1 cellular context compared by ENCODE assay signal in genomic region chr1:27508139-27508665, GRCh38.
TF ChIP-seq lines count a peak whose summit lies in the region.

No MANE protein-coding gene starts in this region.

TF ChIP-seq in HepG2, 621 proteins besides CTCF, POLR2A, EP300 and RAD21 (continued from another document):
- TF ChIP-seq GMEB2 (CRISPR knock-in tag; IDR thresholded peaks at IDR 0.05; ENCODE audit: low read depth), result no peak
- 0 out of 2 replicates have a peak, but pooled peaks have one; percentile 25 for TF ChIP-seq MED1 (CRISPR knock-in tag; IDR thresholded peaks at IDR 0.05)
- TF ChIP-seq ZNF337 (CRISPR knock-in tag; IDR thresholded peaks at IDR 0.05; ENCODE audit: borderline replicate concordance, low read depth), result no peak
- peak; percentile 34; the same call in 1 of the 2 replicates for TF ChIP-seq ERF (CRISPR knock-in tag; IDR thresholded peaks at IDR 0.05)
- TF ChIP-seq ZNF609 (CRISPR knock-in tag; IDR thresholded peaks at IDR 0.05; ENCODE audit: borderline replicate concordance), result no peak
- TF ChIP-seq MYC (CRISPR knock-in tag; IDR thresholded peaks at IDR 0.05; ENCODE audit: borderline replicate concordance), result peak; percentile 71; the same call in 1 of the 2 replicates
- TF ChIP-seq SALL1 (CRISPR knock-in tag; IDR thresholded peaks at IDR 0.05), result no peak
- 0 out of 2 replicates have a peak, but pooled peaks have one; percentile 44 for TF ChIP-seq ZNF740 (CRISPR knock-in tag; IDR thresholded peaks at IDR 0.05)
- TF ChIP-seq MAX (IDR thresholded peaks at IDR 0.05), result peak; percentile 59
- TF ChIP-seq ZNF792 (CRISPR knock-in tag; IDR thresholded peaks at IDR 0.05), result no peak
- no peak for TF ChIP-seq HNRNPLL (IDR thresholded peaks at IDR 0.05; ENCODE audit: low read depth, low read length, poor library complexity, severe bottlenecking)
- TF ChIP-seq RCOR2 (CRISPR knock-in tag; IDR thresholded peaks at IDR 0.05), result peak; percentile 52; the same call in 1 of the 2 replicates
- TF ChIP-seq ZFY (CRISPR knock-in tag; IDR thresholded peaks at IDR 0.05), result peak; percentile 47
- 0 out of 2 replicates have a peak, but pooled peaks have one; percentile 17 for TF ChIP-seq ZBTB33 (CRISPR knock-in tag; IDR thresholded peaks at IDR 0.05)
- TF ChIP-seq LBX2 (CRISPR knock-in tag; IDR thresholded peaks at IDR 0.05; ENCODE audit: borderline replicate concordance), result no peak
- TF ChIP-seq MXD3 (CRISPR knock-in tag; IDR thresholded peaks at IDR 0.05), result no peak
- TF ChIP-seq HES4 (CRISPR knock-in tag; IDR thresholded peaks at IDR 0.05; ENCODE audit: borderline replicate concordance), result 0 out of 2 replicates have a peak, but pooled peaks have one; percentile 29
- TF ChIP-seq PHF5A (CRISPR knock-in tag; IDR thresholded peaks at IDR 0.05; ENCODE audit: low read depth, unreplicated experiment), result no peak
- TF ChIP-seq AGO2 (optimal IDR thresholded peaks at IDR 0.05; ENCODE audit: low read depth, low read length), result no peak
- no peak for TF ChIP-seq KAT8 (CRISPR knock-in tag; IDR thresholded peaks at IDR 0.05)
- no peak for TF ChIP-seq ARNTL (CRISPR knock-in tag; IDR thresholded peaks at IDR 0.05)
- TF ChIP-seq RERE (CRISPR knock-in tag; IDR thresholded peaks at IDR 0.05; ENCODE audit: low read depth), result no peak
- no peak for TF ChIP-seq PRMT3 (CRISPR knock-in tag; IDR thresholded peaks at IDR 0.05; ENCODE audit: borderline replicate concordance, low read depth)
- no peak for TF ChIP-seq KDM6A (CRISPR knock-in tag; IDR thresholded peaks at IDR 0.05; ENCODE audit: low read depth)
- TF ChIP-seq CBX5 (CRISPR knock-in tag; IDR thresholded peaks at IDR 0.05; ENCODE audit: borderline replicate concordance), result no peak
- no peak for TF ChIP-seq REPIN1 (CRISPR knock-in tag; IDR thresholded peaks at IDR 0.05; ENCODE audit: borderline replicate concordance, low read depth)
- TF ChIP-seq ZMYM3 (CRISPR knock-in tag; IDR thresholded peaks at IDR 0.05), result peak; percentile 93
- TF ChIP-seq NFE2 (CRISPR knock-in tag; IDR thresholded peaks at IDR 0.05), result no peak
